In the genomic region with DNA sequence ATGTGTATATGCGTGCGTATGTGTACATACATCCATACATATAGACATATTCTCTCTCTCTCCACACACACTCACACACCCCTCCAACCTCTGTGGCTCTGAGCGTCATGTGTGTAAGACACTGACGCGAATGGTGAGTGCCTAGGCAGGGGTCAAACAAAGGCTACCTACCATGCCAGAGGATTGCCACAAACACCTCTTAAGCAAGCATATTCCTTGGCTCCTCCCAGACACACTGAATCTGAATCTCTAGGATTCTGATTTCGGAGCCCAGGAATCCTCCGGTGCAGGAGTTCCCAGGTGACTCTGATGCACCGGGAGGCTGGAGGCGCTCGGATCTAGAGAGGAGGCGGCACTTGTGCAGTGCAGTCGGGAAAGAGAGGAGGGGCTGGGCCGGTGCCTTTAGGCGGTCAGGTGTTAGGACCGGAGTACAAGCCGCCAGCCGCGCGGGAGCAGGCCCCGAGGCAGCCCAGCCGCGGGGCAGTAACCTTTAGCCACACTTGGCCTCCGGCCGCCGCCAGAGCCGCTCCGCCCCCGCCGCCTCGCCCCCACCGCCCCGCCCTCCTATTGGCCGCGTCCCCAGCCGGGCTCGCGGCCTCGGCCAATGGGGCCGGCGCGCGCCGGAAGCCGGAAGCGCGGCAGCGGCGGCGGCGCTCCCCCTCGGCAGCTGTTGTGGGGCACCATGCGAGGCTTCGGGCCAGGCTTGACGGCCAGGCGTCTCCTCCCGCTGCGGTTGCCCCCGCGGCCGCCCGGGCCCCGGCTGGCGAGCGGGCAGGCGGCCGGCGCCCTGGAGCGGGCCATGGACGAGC, we compare ENCODE assay signal across 8 cellular contexts. TPM values are rescaled to one million over a fixed set of nuclear protein-coding genes. Genes with fewer than 3 reads are reported as not detected.
DNase-seq lines count a peak whose midpoint lies in the region; ATAC-seq and TF ChIP-seq lines count a peak whose summit lies in the region.

MLYCD (plus strand) TSS at position 653 of the 809 bp plus-strand sequence; CDS start at position 683, 30 bp downstream.

- H3K36me3 ChIP-seq in GM23338 (ENCODE audit: insufficient read depth) (no peaks in the 10 kb centered on the region), adrenal gland (replicated peaks in 1 of 2) (no peaks in the 10 kb centered on the region), upper lobe of left lung (no peaks in the 10 kb centered on the region)

- peaks cover 4% of the 10 kb centered on the region; the same call in 1 of the 2 replicates for H3K27me3 ChIP-seq in GM23338 (ENCODE audit: insufficient read depth)
- no peaks in the 10 kb centered on the region for H3K27me3 ChIP-seq in adrenal gland
- H3K27me3 ChIP-seq in upper lobe of left lung: no peaks in the 10 kb centered on the region

- H3K27ac ChIP-seq in GM23338 (ENCODE audit: low read depth) (no peak within 1 kb of the TSS), adrenal gland (peak within 1 kb of the TSS; percentile 58 to 99 (median 90)), upper lobe of left lung (peak within 1 kb of the TSS; percentile 87 to 93 (median 92))

- no peaks in the 10 kb centered on the region for H3K9me2 ChIP-seq in GM23338 (ENCODE audit: insufficient read depth)

- ATAC-seq in GM23338: peak; percentile 93
- peak; percentile 92 to 93 for ATAC-seq in left cardiac atrium
- peak; percentile 95 for ATAC-seq in upper lobe of left lung (ENCODE audit: low FRiP score in 2 of 2)

- H3K36me3 Mint-ChIP-seq in GM23338 (ENCODE audit: low read depth): no peaks in the 10 kb centered on the region; the same call in 2 of the 3 replicates
- peaks cover 2% of the 10 kb centered on the region for H3K36me3 Mint-ChIP-seq in progenitor cell of endocrine pancreas (ENCODE audit: insufficient read depth)

- H3K4me3 ChIP-seq in GM23338 (peak within 1 kb of the TSS; percentile 78), adrenal gland (peak within 1 kb of the TSS in 3 of 4 donors; percentile 1 to 96 (median 73)), upper lobe of left lung (peak within 1 kb of the TSS; percentile 73 to 94 (median 90))

- TF ChIP-seq CTCF in GM23338 (conservative IDR thresholded peaks at IDR 0.05; ENCODE audit: low read depth in 2 of 2): no peak
- no peak for TF ChIP-seq CTCF in adrenal gland (IDR thresholded peaks at IDR 0.05)
- no peak for TF ChIP-seq CTCF in progenitor cell of endocrine pancreas (IDR thresholded peaks at IDR 0.05; ENCODE audit: unreplicated experiment)
- TF ChIP-seq CTCF in upper lobe of left lung (IDR thresholded peaks at IDR 0.05): peak in 1 of 6 experiments; percentile 5

- 4 to 28% (median 15%) methylated on average over 9 to 69 of the region's 69 CpGs for WGBS in adrenal gland, 4 donors
- 7 to 73% methylated on average over 5 to 48 of the region's 69 CpGs for WGBS in upper lobe of left lung, 2 donors

- intact Hi-C loops in adrenal gland (cut with DNase I): no loop called here
- intact Hi-C loops in left cardiac atrium (cut with DNase I): no loop called here

- peaks cover 19% of the 10 kb centered on the region for H3K79me2 ChIP-seq in GM23338 (replicated peaks; ENCODE audit: insufficient read depth)

- TF ChIP-seq POLR2A in adrenal gland (IDR thresholded peaks at IDR 0.05) (peak; percentile 72 to 85), upper lobe of left lung (IDR thresholded peaks at IDR 0.05) (peak in 3 of 4 donors; percentile 18 to 82 (median 70))

- H3K27me3 Mint-ChIP-seq in GM23338 (ENCODE audit: insufficient read depth, low read depth, poor library complexity): peaks cover 8% of the 10 kb centered on the region
- no peaks in the 10 kb centered on the region for H3K27me3 Mint-ChIP-seq in progenitor cell of endocrine pancreas

- peak within 1 kb of the TSS; percentile 94 for H3K4me3 Mint-ChIP-seq in GM23338
- H3K4me3 Mint-ChIP-seq in progenitor cell of endocrine pancreas (ENCODE audit: low read depth): peak within 1 kb of the TSS; percentile 88

- H2AFZ ChIP-seq in GM23338: peak within 1 kb of the TSS; percentile 98

- peak in 1 of 4 donors; percentile 28 for TF ChIP-seq EP300 in upper lobe of left lung (IDR thresholded peaks at IDR 0.05)

- H3K9me3 ChIP-seq in adrenal gland (replicated peaks in 1 of 3): no peaks in the 10 kb centered on the region
- H3K9me3 ChIP-seq in upper lobe of left lung: no peaks in the 10 kb centered on the region

- H3K27ac Mint-ChIP-seq in GM23338 (peak within 1 kb of the TSS; percentile 54), progenitor cell of endocrine pancreas (peak within 1 kb of the TSS; percentile 94)

- H3K9me3 Mint-ChIP-seq in GM23338: no peaks in the 10 kb centered on the region; the same call in 1 of the 3 replicates
- no peaks in the 10 kb centered on the region for H3K9me3 Mint-ChIP-seq in progenitor cell of endocrine pancreas (ENCODE audit: low read depth)

- H4K20me1 ChIP-seq in GM23338 (replicated peaks; ENCODE audit: insufficient read depth): peaks cover 12% of the 10 kb centered on the region

- H3K4me2 ChIP-seq in GM23338: peak within 1 kb of the TSS; percentile 99

- peak; percentile 56 for DNase-seq in GM04504 (ENCODE audit: low read depth)
- peak; percentile 91 for DNase-seq in GM23338 (ENCODE audit: low spot score)
- DNase-seq in LHCN-M2 (ENCODE audit: low read depth): peak; percentile 76
- DNase-seq in T follicular helper cell (ENCODE audit: low read depth): peak; percentile 56
- peak; percentile 88 to 92 (median 89) for DNase-seq in adrenal gland
- peak; percentile 90 for DNase-seq in left cardiac atrium
- peak; percentile 68 for DNase-seq in progenitor cell of endocrine pancreas (ENCODE audit: low spot score, unreplicated experiment)
- DNase-seq in upper lobe of left lung: peak; percentile 94 to 97

- H3K4me1 ChIP-seq in GM23338 (ENCODE audit: insufficient read depth): peaks cover 14% of the 10 kb centered on the region
- peaks cover 9 to 38% of the 10 kb centered on the region in 2 donors for H3K4me1 ChIP-seq in adrenal gland (replicated peaks in 1 of 2)
- H3K4me1 ChIP-seq in upper lobe of left lung: peaks cover 18 to 29% (median 22%) of the 10 kb centered on the region in 4 donors

- H3K4me1 Mint-ChIP-seq in GM23338 (peaks cover 11% of the 10 kb centered on the region), progenitor cell of endocrine pancreas (ENCODE audit: low read depth) (peaks cover 22% of the 10 kb centered on the region)

- H3F3A ChIP-seq in GM23338 (replicated peaks; ENCODE audit: low read depth): peaks cover 11% of the 10 kb centered on the region; the same call in 1 of the 2 replicates

TF ChIP-seq in GM23338, 12 proteins besides CTCF, POLR2A, EP300 and RAD21:
- TF ChIP-seq EZH2 (IDR thresholded peaks at IDR 0.05; ENCODE audit: low read depth, unreplicated experiment) (no peak), POLR2AphosphoS5 (IDR thresholded peaks at IDR 0.05; ENCODE audit: low read depth) (peak; percentile 70)
TF ChIP-seq in GM23338: peak in this region for 1.

RNA-seq across cellular contexts. Expression of gene MLYCD, which starts in this region (rescaled TPM):
- 6.5 and 7.2 TPM in 2 replicates for total RNA-seq in GM23338 (2014; rRNA removed; shearing (Covaris generic))
- 2.3 and 3.2 TPM in 2 replicates for polyA plus RNA-seq in GM23338 (2016; fragmentation: Nextera tagmentation; extraction: Ambion mirVana)
- total RNA-seq in LHCN-M2 (2014; rRNA removed): 2.4 and 2.7 TPM in 2 replicates
- polyA plus RNA-seq in LHCN-M2 (2012): 2.3 TPM
- total RNA-seq in adrenal gland: 10 to 100 TPM in 6 of 8 donors, 1 to 10 TPM in 2; 8.0 to 16.6 (median 11.3) TPM
- polyA plus RNA-seq in adrenal gland: 1 to 10 TPM; 3.9 to 5.4 (median 4.2) TPM
- 10 to 100 TPM; 27.0 to 36.3 TPM for total RNA-seq in left cardiac atrium
- 9.4 and 9.6 TPM in 2 replicates for total RNA-seq in progenitor cell of endocrine pancreas
- total RNA-seq in upper lobe of left lung: 10 to 100 TPM in 3 of 6 donors, 1 to 10 TPM in 3; 7.5 to 30.4 (median 11.3) TPM
